Comparison of ENCODE assay signal across 8 cellular contexts in genomic region chr9:116687074-116687761, GRCh38. TPM values are rescaled to one million over a fixed set of nuclear protein-coding genes. Genes with fewer than 3 reads are reported as not detected.
DNase-seq lines count a peak whose midpoint lies in the region; TF ChIP-seq lines count a peak whose summit lies in the region.

TSS of gene TRIM32 (plus strand) at chr9:116687305. CDS start at chr9:116697743, 10,438 bp downstream.

- TF ChIP-seq CTCF in neural progenitor cell (IDR thresholded peaks at IDR 0.05), result no peak

- H3K27me3 ChIP-seq in SJCRH30, result no peaks in the 10 kb centered on the region
- H3K27me3 ChIP-seq in neural progenitor cell, result no peaks in the 10 kb centered on the region

- peak within 1 kb of the TSS; percentile 61 for H3K27ac ChIP-seq in SJCRH30
- H3K27ac ChIP-seq in neural progenitor cell, result no peak within 1 kb of the TSS

- peaks cover 7% of the 10 kb centered on the region for H4K20me1 ChIP-seq in neural progenitor cell (ENCODE audit: low read depth)

- H3K27ac Mint-ChIP-seq in neural progenitor cell, result peak within 1 kb of the TSS; percentile 67

- H3K9me3 ChIP-seq in SJCRH30 (replicated peaks) (0 out of 2 replicates have a peak, but pooled peaks cover 4% of the 10 kb centered on the region), neural progenitor cell (ENCODE audit: low read depth) (no peaks in the 10 kb centered on the region)

- DNase-seq in ELF-1 (ENCODE audit: low read depth, low spot score), result peak; percentile 95
- peak; percentile 81 for DNase-seq in H4 (ENCODE audit: low spot score)
- DNase-seq in LoVo (ENCODE audit: low spot score), result peak; percentile 87
- DNase-seq in SJCRH30, result peak; percentile 97 to 98
- DNase-seq in activated gamma-delta T cell treated with anti-CD3 and anti-CD28 coated beads, Interleukin-2, amount 50 U/mL, for 16 hours (ENCODE audit: low read depth), result peak; percentile 89
- peak; percentile 73 for DNase-seq in foreskin melanocyte
- peak; percentile 94 for DNase-seq in neural progenitor cell (ENCODE audit: low spot score)
- DNase-seq in stromal cell of bone marrow (ENCODE audit: low read depth), result peak; percentile 72

- H3K4me1 ChIP-seq in SJCRH30 (peaks cover 4% of the 10 kb centered on the region), neural progenitor cell (no peaks in the 10 kb centered on the region)

- H3K79me2 ChIP-seq in neural progenitor cell (ENCODE audit: low read depth), result peaks cover 33% of the 10 kb centered on the region

- peaks cover 4% of the 10 kb centered on the region for H3K27me3 Mint-ChIP-seq in neural progenitor cell (ENCODE audit: insufficient read depth, low read depth)

- H3F3A ChIP-seq in neural progenitor cell (ENCODE audit: low read depth), result no peaks in the 10 kb centered on the region

- H3K36me3 ChIP-seq in SJCRH30 (peaks cover 9% of the 10 kb centered on the region), neural progenitor cell (no peaks in the 10 kb centered on the region)

- peak within 1 kb of the TSS; percentile 86 for H3K4me3 Mint-ChIP-seq in neural progenitor cell

- H3K9ac ChIP-seq in neural progenitor cell, result no peak within 1 kb of the TSS

- peaks cover 7% of the 10 kb centered on the region for H3K9me3 Mint-ChIP-seq in neural progenitor cell

- peak within 1 kb of the TSS; percentile 82 for H2AFZ ChIP-seq in neural progenitor cell (replicated peaks)

- peak within 1 kb of the TSS; percentile 85 for H3K4me2 ChIP-seq in neural progenitor cell

- peaks cover 29% of the 10 kb centered on the region for H3K4me1 Mint-ChIP-seq in neural progenitor cell

- peak within 1 kb of the TSS; percentile 85 for H3K4me3 ChIP-seq in SJCRH30
- peak within 1 kb of the TSS; percentile 66 for H3K4me3 ChIP-seq in neural progenitor cell

- peaks cover 5% of the 10 kb centered on the region for H3K36me3 Mint-ChIP-seq in neural progenitor cell

RNA-seq across cellular contexts. Expression of gene TRIM32, which starts in this region (rescaled TPM):
- 17.4 and 18.5 TPM in 2 replicates for total RNA-seq in H4 (2014; rRNA removed; shearing (Covaris generic))
- 38.7 and 40.2 TPM in 2 replicates for total RNA-seq in SJCRH30 (2014; rRNA removed; shearing (Covaris generic))
- 16.3 and 18.5 TPM in 2 replicates for total RNA-seq in neural progenitor cell (ENCODE audit: low replicate concordance)
